32 cellular contexts compared by ENCODE assay signal in the genomic region with DNA sequence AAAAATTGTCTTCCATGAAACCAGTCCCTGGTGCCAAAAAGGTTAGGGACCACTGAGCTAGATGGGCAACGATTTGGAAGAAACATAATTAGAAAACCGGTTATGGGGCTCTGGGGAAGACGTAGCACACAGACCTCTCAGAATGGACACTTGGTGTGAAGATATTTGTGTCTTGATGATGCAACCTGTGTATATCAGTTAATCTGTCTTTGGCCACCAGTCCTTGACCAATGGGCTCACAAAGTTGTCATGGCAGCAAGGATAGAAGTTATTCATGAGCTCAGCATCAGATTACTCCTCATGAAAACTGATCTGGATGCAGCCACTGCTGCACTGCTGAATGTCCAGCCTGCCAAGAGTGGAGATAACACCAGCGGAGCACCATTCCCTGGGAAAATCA. TPM values are rescaled to one million over a fixed set of nuclear protein-coding genes. Genes with fewer than 3 reads are reported as not detected.
"Had no signal": no experiment of that assay in that cellular context is flagged by ENCODE, and none has a peak within 500 bp of the region (broad histone marks: within the 10 kb centered on the region; RNA-seq: fewer than 3 reads in every experiment).

No MANE protein-coding gene starts in this region.

- H3K36me3 ChIP-seq: stomach, suprapubic skin, thoracic aorta, thyroid gland, tibial artery, tibial nerve, transverse colon, upper lobe of left lung, upper lobe of right lung, uterus, vagina had no signal

- H3K4me3 Mint-ChIP-seq: stimulated activated effector memory CD8-positive, alpha-beta T cell treated with anti-CD3 and anti-CD28 coated beads, Interleukin-12 subunit alpha, Interleukin-12 subunit beta, amount 100 ng/mL, for 72 hours; stimulated activated memory B cell treated with anti-CD40 and anti-IgM and Interleukin-4, amounts not matched to agents 10 μg/mL and 1 μg/mL and 100 μg/mL, for 72 hours; stimulated activated naive B cell treated with anti-CD40 and anti-IgM and Interleukin-4, amounts not matched to agents 10 μg/mL and 1 μg/mL and 100 μg/mL, for 72 hours; stimulated activated naive CD8-positive, alpha-beta T cell treated with anti-CD3 and anti-CD28 coated beads, Interleukin-15, amount 100 ng/mL, for 72 hours; stimulated activated naive CD8-positive, alpha-beta T cell treated with anti-CD3 and anti-CD28 coated beads, Interleukin-15, Interleukin-2, amounts not matched to agents 100 ng/mL and 50 ng/mL, for 24 hours; type B pancreatic cell had no signal

- FAIRE-seq: urothelium cell line had no signal

- H3K9me3 Mint-ChIP-seq: type B pancreatic cell had no signal

- H3K4me3 ChIP-seq: stomach, suprapubic skin, testis, thoracic aorta, thyroid gland, tibial artery, tibial nerve, transverse colon, upper lobe of left lung, upper lobe of right lung, uterus, vagina had no signal

- H3K27ac ChIP-seq: stomach, suprapubic skin, testis, thoracic aorta, thyroid gland, tibial artery, tibial nerve, transverse colon, upper lobe of left lung, upper lobe of right lung, uterus, vagina had no signal

- H3K4me1 Mint-ChIP-seq: stimulated activated effector memory CD8-positive, alpha-beta T cell treated with anti-CD3 and anti-CD28 coated beads, Interleukin-12 subunit alpha, Interleukin-12 subunit beta, amount 100 ng/mL, for 72 hours; stimulated activated memory B cell treated with anti-CD40 and anti-IgM and Interleukin-4, amounts not matched to agents 10 μg/mL and 1 μg/mL and 100 μg/mL, for 72 hours; stimulated activated naive B cell treated with anti-CD40 and anti-IgM and Interleukin-4, amounts not matched to agents 10 μg/mL and 1 μg/mL and 100 μg/mL, for 72 hours; stimulated activated naive CD8-positive, alpha-beta T cell treated with anti-CD3 and anti-CD28 coated beads, Interleukin-15, amount 100 ng/mL, for 72 hours had no signal

- H3K4me1 ChIP-seq: stomach, suprapubic skin, testis, thyroid gland, tibial artery, tibial nerve, transverse colon, upper lobe of left lung, upper lobe of right lung, uterus, vagina had no signal

- H3K27ac Mint-ChIP-seq: stimulated activated effector memory CD8-positive, alpha-beta T cell treated with anti-CD3 and anti-CD28 coated beads, Interleukin-12 subunit alpha, Interleukin-12 subunit beta, amount 100 ng/mL, for 72 hours; stimulated activated memory B cell treated with anti-CD40 and anti-IgM and Interleukin-4, amounts not matched to agents 10 μg/mL and 1 μg/mL and 100 μg/mL, for 72 hours; stimulated activated naive B cell treated with anti-CD40 and anti-IgM and Interleukin-4, amounts not matched to agents 10 μg/mL and 1 μg/mL and 100 μg/mL, for 72 hours; stimulated activated naive CD8-positive, alpha-beta T cell treated with anti-CD3 and anti-CD28 coated beads, Interleukin-15, amount 100 ng/mL, for 72 hours; stimulated activated naive CD8-positive, alpha-beta T cell treated with anti-CD3 and anti-CD28 coated beads, Interleukin-15, Interleukin-2, amounts not matched to agents 100 ng/mL and 50 ng/mL, for 24 hours; type B pancreatic cell had no signal

- ATAC-seq: stimulated activated effector memory CD8-positive, alpha-beta T cell treated with anti-CD3 and anti-CD28 coated beads, Interleukin-12 subunit alpha, Interleukin-12 subunit beta, amount 100 ng/mL, for 72 hours; stimulated activated memory B cell treated with anti-CD40 and anti-IgM and Interleukin-4, amounts not matched to agents 10 μg/mL and 1 μg/mL and 100 μg/mL, for 72 hours; stimulated activated naive B cell treated with anti-CD40 and anti-IgM and Interleukin-4, amounts not matched to agents 10 μg/mL and 1 μg/mL and 100 μg/mL, for 72 hours; stimulated activated naive CD8-positive, alpha-beta T cell treated with anti-CD3 and anti-CD28 coated beads, Interleukin-15, amount 100 ng/mL, for 72 hours; stimulated activated naive CD8-positive, alpha-beta T cell treated with anti-CD3 and anti-CD28 coated beads, Interleukin-15, Interleukin-2, amounts not matched to agents 100 U/mL and 50 U/mL, for 24 hours; upper lobe of right lung had no signal

- DNase-seq: stimulated activated CD4-positive, alpha-beta T cell treated with anti-CD3 and anti-CD28 coated beads, Interleukin-2, amount 100 ng/mL, for 48 hours; stimulated activated CD4-positive, alpha-beta T cell treated with anti-CD3 and anti-CD28 coated beads, Interleukin-4, amount 100 ng/mL, for 1 hour; stimulated activated CD4-positive, alpha-beta T cell treated with anti-CD3 and anti-CD28 coated beads, Interleukin-4, amount 100 ng/mL, for 24 hours; stimulated activated CD4-positive, alpha-beta T cell treated with anti-CD3 and anti-CD28 coated beads, Interleukin-4, amount 100 ng/mL, for 4 hours; stimulated activated CD8-positive, alpha-beta memory T cell treated with anti-CD3 and anti-CD28 coated beads, Interleukin-4, amount 100 ng/mL, for 48 hours; stimulated activated naive B cell treated with anti-CD40 and anti-IgM and Interleukin-4, amounts not matched to agents 10 μg/mL and 1 μg/mL and 100 μg/mL, for 72 hours; stimulated activated naive CD4-positive, alpha-beta T cell; stimulated activated naive CD4-positive, alpha-beta T cell treated with Interleukin-2 at 50 U/mL for 16 hours; stimulated activated naive CD8-positive, alpha-beta T cell treated with anti-CD3 and anti-CD28 coated beads, Interleukin-15, amount 100 ng/mL, for 72 hours; stimulated activated naive CD8-positive, alpha-beta T cell treated with anti-CD3 and anti-CD28 coated beads, Interleukin-15, Interleukin-2, amounts not matched to agents 100 U/mL and 50 U/mL, for 24 hours; stomach; substantia nigra; testis; thyroid gland; tibial artery; transverse colon; upper lobe of left lung; upper lobe of right lung; uterus had no signal

- H3K27me3 ChIP-seq: stomach, suprapubic skin, testis, thyroid gland, tibial artery, tibial nerve, transverse colon, upper lobe of left lung, upper lobe of right lung, uterus, vagina had no signal

- H3K36me3 Mint-ChIP-seq: stimulated activated effector memory CD8-positive, alpha-beta T cell treated with anti-CD3 and anti-CD28 coated beads, Interleukin-12 subunit alpha, Interleukin-12 subunit beta, amount 100 ng/mL, for 72 hours; stimulated activated memory B cell treated with anti-CD40 and anti-IgM and Interleukin-4, amounts not matched to agents 10 μg/mL and 1 μg/mL and 100 μg/mL, for 72 hours; stimulated activated naive B cell treated with anti-CD40 and anti-IgM and Interleukin-4, amounts not matched to agents 10 μg/mL and 1 μg/mL and 100 μg/mL, for 72 hours; type B pancreatic cell had no signal

- H3K27me3 Mint-ChIP-seq: stimulated activated memory B cell treated with anti-CD40 and anti-IgM and Interleukin-4, amounts not matched to agents 10 μg/mL and 1 μg/mL and 100 μg/mL, for 72 hours; stimulated activated naive B cell treated with anti-CD40 and anti-IgM and Interleukin-4, amounts not matched to agents 10 μg/mL and 1 μg/mL and 100 μg/mL, for 72 hours; stimulated activated naive CD8-positive, alpha-beta T cell treated with anti-CD3 and anti-CD28 coated beads, Interleukin-15, amount 100 ng/mL, for 72 hours; stimulated activated naive CD8-positive, alpha-beta T cell treated with anti-CD3 and anti-CD28 coated beads, Interleukin-15, Interleukin-2, amounts not matched to agents 100 ng/mL and 50 ng/mL, for 24 hours had no signal

- H3K9me3 ChIP-seq: suprapubic skin, testis, thoracic aorta, thyroid gland, transverse colon, upper lobe of right lung, uterus, vagina had no signal

RNA-seq across cellular contexts. Expression of a gene that starts 13.6 kb away (rescaled TPM):
- total RNA-seq: subcutaneous adipose tissue, suprapubic skin, thoracic aorta, thyroid gland, tibial nerve, upper lobe of left lung, upper lobe of right lung, ureter, vagina had no signal
- polyA plus RNA-seq: stomach, thymus, urinary bladder had no signal
